2 cellular contexts compared by ENCODE assay signal in genomic region chr3:25463850-25464418, GRCh38.
TF ChIP-seq lines count a peak whose summit lies in the region.

No MANE protein-coding gene starts in this region.

TF ChIP-seq in liver, 16 proteins besides CTCF, POLR2A, EP300 and RAD21:
- TF ChIP-seq MAX (IDR thresholded peaks at IDR 0.05) (no peak), ATF3 (IDR thresholded peaks at IDR 0.05) (no peak), JUND (IDR thresholded peaks at IDR 0.05) (no peak), GABPA (IDR thresholded peaks at IDR 0.05 in 1 of 2, conservative IDR thresholded peaks at IDR 0.05 in 1 of 2) (no peak), SP1 (IDR thresholded peaks at IDR 0.05) (no peak), FOXA1 (IDR thresholded peaks at IDR 0.05) (no peak), RXRA (IDR thresholded peaks at IDR 0.05) (peak in 1 of 2 donors; percentile 13), TAF1 (conservative IDR thresholded peaks at IDR 0.05) (no peak)

TF ChIP-seq in HepG2, 621 proteins besides CTCF, POLR2A, EP300 and RAD21:
- no peak for TF ChIP-seq ZNF800 (CRISPR knock-in tag; IDR thresholded peaks at IDR 0.05)
- TF ChIP-seq NFE2L2 (IDR thresholded peaks at IDR 0.05; ENCODE audit: low read length), result no peak
- no peak for TF ChIP-seq SIN3A (IDR thresholded peaks at IDR 0.05; ENCODE audit: borderline replicate concordance, low read depth, low read length)
- TF ChIP-seq RXRB (CRISPR knock-in tag; IDR thresholded peaks at IDR 0.05; ENCODE audit: borderline replicate concordance), result no peak
- no peak for TF ChIP-seq SNRNP70 (IDR thresholded peaks at IDR 0.05; ENCODE audit: low read depth, low read length)
- no peak for TF ChIP-seq ZNF709 (CRISPR knock-in tag; IDR thresholded peaks at IDR 0.05)
- TF ChIP-seq ZNF362 (CRISPR knock-in tag; IDR thresholded peaks at IDR 0.05; ENCODE audit: borderline replicate concordance), result no peak
- no peak for TF ChIP-seq RFXAP (CRISPR knock-in tag; IDR thresholded peaks at IDR 0.05; ENCODE audit: borderline replicate concordance)
- TF ChIP-seq TMF1 (CRISPR knock-in tag; IDR thresholded peaks at IDR 0.05; ENCODE audit: low read depth), result no peak
- TF ChIP-seq ISL2 (CRISPR knock-in tag; IDR thresholded peaks at IDR 0.05), result no peak
- no peak for TF ChIP-seq PRMT3 (CRISPR knock-in tag; IDR thresholded peaks at IDR 0.05; ENCODE audit: borderline replicate concordance, low read depth)
- no peak for TF ChIP-seq RBM22 (optimal IDR thresholded peaks at IDR 0.05; ENCODE audit: low read length)
- TF ChIP-seq ATF1 (CRISPR knock-in tag; IDR thresholded peaks at IDR 0.05), result no peak
- no peak for TF ChIP-seq JUND (CRISPR knock-in tag; IDR thresholded peaks at IDR 0.05)
- TF ChIP-seq NBN (conservative IDR thresholded peaks at IDR 0.05), result no peak
- TF ChIP-seq PHF8 (CRISPR knock-in tag; IDR thresholded peaks at IDR 0.05), result no peak
- no peak for TF ChIP-seq THAP8 (CRISPR knock-in tag; IDR thresholded peaks at IDR 0.05; ENCODE audit: borderline replicate concordance)
